Comparison of ENCODE assay signal across 17 cellular contexts in genomic region chr4:149161247-149161646, GRCh38.
DNase-seq lines count a peak whose midpoint lies in the region; ATAC-seq, FAIRE-seq and TF ChIP-seq lines count a peak whose summit lies in the region.
"Had no signal": no experiment of that assay in that cellular context is flagged by ENCODE, and none has a peak within 500 bp of the region (broad histone marks: within the 10 kb centered on the region; RNA-seq: fewer than 3 reads in every experiment).

No MANE protein-coding gene starts in this region.

- intact Hi-C loops in A673 (cut with micrococcal nuclease; ENCODE audit: unreplicated experiment) = no loop called here
- intact Hi-C loops in heart left ventricle (cut with DNase I) = no loop called here

- ATAC-seq in heart left ventricle (peak; percentile 55 to 74 (median 60)), GM21390 (IDR thresholded peaks at IDR 0.05; ENCODE audit: unreplicated experiment) (no peak)
- ATAC-seq: effector memory CD8-positive, alpha-beta T cell; Panc1 had no signal

- H3K4me1 ChIP-seq in A673 (ENCODE audit: insufficient read depth, low read length, poor library complexity, severe bottlenecking) (no peaks in the 10 kb centered on the region), heart left ventricle (peaks cover 0 to 13% (median 0%) of the 10 kb centered on the region in 12 donors)
- H3K4me1 ChIP-seq: HAP-1 had no signal

- H3K4me3 ChIP-seq in A673 (ENCODE audit: low read depth, low read length, poor library complexity, severe bottlenecking) = no peak overlapping the region
- H3K4me3 ChIP-seq in heart left ventricle = no peak overlapping the region
- H3K4me3 ChIP-seq: HAP-1, MG63 had no signal

- no peak for TF ChIP-seq POLR2A in H54 (IDR thresholded peaks at IDR 0.05; ENCODE audit: low read depth, low read length)
- no peak for TF ChIP-seq POLR2A in heart left ventricle (IDR thresholded peaks at IDR 0.05)

- CTCF ChIA-PET in A673 (lab: Charles Lee) = no interaction called here

- POLR2A ChIA-PET in A673 (lab: Charles Lee; ENCODE audit: low non-redundant PET) = no interaction called here

- H3K27me3 ChIP-seq in A673 (replicated peaks; ENCODE audit: insufficient read depth, low read depth, low read length, poor library complexity) (no peaks in the 10 kb centered on the region), heart left ventricle (no peaks in the 10 kb centered on the region)
- H3K27me3 ChIP-seq: MG63 had no signal

- no peaks in the 10 kb centered on the region for H3K9me3 ChIP-seq in A673 (ENCODE audit: low read depth, low read length, poor library complexity, severe bottlenecking)
- no peaks in the 10 kb centered on the region for H3K9me3 ChIP-seq in heart left ventricle
- H3K9me3 ChIP-seq: HAP-1, MG63 had no signal

- H3K36me3 ChIP-seq in A673 (ENCODE audit: insufficient read depth, low read length, poor library complexity, severe bottlenecking) = no peaks in the 10 kb centered on the region
- H3K36me3 ChIP-seq in heart left ventricle = no peaks in the 10 kb centered on the region
- H3K36me3 ChIP-seq: HAP-1, MG63 had no signal

- FAIRE-seq in H54 (lab: Jason Lieb, UNC) = peak; percentile 45
- no peak for FAIRE-seq in D721Med (lab: Jason Lieb, UNC)

- TF ChIP-seq CTCF in A673 (conservative IDR thresholded peaks at IDR 0.05; ENCODE audit: low read depth, low read length) (no peak), heart left ventricle (IDR thresholded peaks at IDR 0.05) (no peak), D721Med (IDR thresholded peaks at IDR 0.05; ENCODE audit: insufficient read depth, missing control alignments) (no peak)

- no TSS peak for BruUV-seq in A673 (replicated peaks; lab: Mats Ljungman, UMichigan)

- no peak overlapping the region for H3K27ac ChIP-seq in A673 (ENCODE audit: low read depth, low read length, poor library complexity, severe bottlenecking)
- peak overlapping the region in 1 of 12 donors; percentile 18 for H3K27ac ChIP-seq in heart left ventricle

- DNase-seq in A673 (ENCODE audit: low spot score) (peak; percentile 23), H54 (ENCODE audit: insufficient read length, low spot score) (no peak), amniotic epithelial cell (ENCODE audit: low read depth) (peak; percentile 63), heart left ventricle (peak in 2 of 5 donors; percentile 15 to 25), D721Med (ENCODE audit: insufficient read length, low spot score) (no peak), HK-2 (ENCODE audit: unreplicated experiment) (no peak)
- no peak for DNase-seq in activated naive CD4-positive, alpha-beta T cell treated with anti-CD3 and anti-CD28 coated beads, Interleukin-2, amount 50 U/mL, for 16 hours
- DNase-seq: activated CD4-positive, alpha-beta memory T cell treated with anti-CD3 and anti-CD28 coated beads, Interleukin-2, amount 10 ng/mL, durations not matched to agents 7 days and 5 days; activated naive CD8-positive, alpha-beta T cell treated with anti-CD3 and anti-CD28 coated beads, Interleukin-2, amount 10 ng/mL, durations not matched to agents 7 days and 5 days; effector memory CD8-positive, alpha-beta T cell; immature natural killer cell; MG63; NCI-H2081 treated with DMSO at 0.1 percent for 48 hours; NCI-H748 treated with DMSO at 0.1 percent for 48 hours had no signal

Comparison
In these comparisons a context has a peak if more than half of its experiments do, and no peak if none do; other contexts are left out.
1. DNase-seq: peak in A673 (single experiment) and amniotic epithelial cell (single experiment); none in H54 (single experiment), activated naive CD4-positive, alpha-beta T cell treated with anti-CD3 and anti-CD28 coated beads, Interleukin-2, amount 50 U/mL, for 16 hours (single experiment), D721Med (single experiment) and HK-2 (single experiment).